In genomic region chr14:74682169-74682952, GRCh38 we compare ENCODE assay signal across 1 cellular context.
TF ChIP-seq lines count a peak whose summit lies in the region.

No MANE protein-coding gene starts in this region.

TF ChIP-seq in GM12878, 131 proteins besides CTCF, POLR2A, EP300 and RAD21 (continued from another document):
- no peak for TF ChIP-seq KAT2A (conservative IDR thresholded peaks at IDR 0.05; ENCODE audit: control insufficient read depth, low read depth, low read length)
- TF ChIP-seq CEBPZ (IDR thresholded peaks at IDR 0.05; ENCODE audit: low read depth, low read length): no peak
TF ChIP-seq in GM12878: peak in this region for 1.
